9 cellular contexts compared by ENCODE assay signal in genomic region chr1:202642619-202643291, GRCh38.
DNase-seq lines count a peak whose midpoint lies in the region; ATAC-seq and TF ChIP-seq lines count a peak whose summit lies in the region.
"Had no signal": no experiment of that assay in that cellular context is flagged by ENCODE, and none has a peak within 500 bp of the region (broad histone marks: within the 10 kb centered on the region; RNA-seq: fewer than 3 reads in every experiment).

No MANE protein-coding gene starts in this region.

- H3K4me3 ChIP-seq in breast epithelium, result peak overlapping the region; percentile 14 to 72 (median 48)
- peak overlapping the region; percentile 49 for H3K4me3 ChIP-seq in effector memory CD4-positive, alpha-beta T cell (ENCODE audit: insufficient read depth, low read depth, low read length, poor library complexity, severe bottlenecking)
- H3K4me3 ChIP-seq in uterus, result peak overlapping the region; percentile 26 to 35
- peak overlapping the region in 1 of 3 donors; percentile 26 for H3K4me3 ChIP-seq in thyroid gland (replicated peaks in 1 of 3)

- H3K27me3 ChIP-seq in breast epithelium (peaks cover 0 to 10% of the 10 kb centered on the region in 2 donors), uterus (peaks cover 0 to 6% of the 10 kb centered on the region in 2 donors), thyroid gland (peaks cover 13% of the 10 kb centered on the region)
- H3K27me3 ChIP-seq in effector memory CD4-positive, alpha-beta T cell (replicated peaks; ENCODE audit: control insufficient read depth, insufficient read depth, low read length, poor library complexity, severe bottlenecking), result peaks cover 31% of the 10 kb centered on the region

- no peak overlapping the region for H3K27ac ChIP-seq in breast epithelium
- H3K27ac ChIP-seq in effector memory CD4-positive, alpha-beta T cell (ENCODE audit: insufficient read depth, low read length, poor library complexity, severe bottlenecking), result no peak overlapping the region
- H3K27ac ChIP-seq in uterus, result no peak overlapping the region
- H3K27ac ChIP-seq in thyroid gland, result no peak overlapping the region

- 1 to 2% methylated on average over 34 to 41 of the region's 58 CpGs for WGBS in thyroid gland, 2 donors

- H3K36me3 ChIP-seq in breast epithelium, result no peaks in the 10 kb centered on the region
- no peaks in the 10 kb centered on the region for H3K36me3 ChIP-seq in effector memory CD4-positive, alpha-beta T cell (ENCODE audit: control insufficient read depth, insufficient read depth, low read length)
- H3K36me3 ChIP-seq in uterus, result no peaks in the 10 kb centered on the region
- H3K36me3 ChIP-seq in thyroid gland, result no peaks in the 10 kb centered on the region

- no TSS peak for BruUV-seq in MCF 10A (replicated peaks; lab: Mats Ljungman, UMichigan)

- H3K4me1 ChIP-seq in breast epithelium (peaks cover 0 to 5% of the 10 kb centered on the region in 2 donors), uterus (peaks cover 0 to 13% of the 10 kb centered on the region in 2 donors), thyroid gland (peaks cover 7 to 20% of the 10 kb centered on the region in 2 donors)
- peaks cover 18% of the 10 kb centered on the region for H3K4me1 ChIP-seq in effector memory CD4-positive, alpha-beta T cell (ENCODE audit: control insufficient read depth, insufficient read depth, low read length, poor library complexity, severe bottlenecking)

- DNase-seq in breast epithelium (ENCODE audit: low spot score in 2 of 2) (no peak), MCF 10A (ENCODE audit: unreplicated experiment) (no peak), uterus (no peak), kidney glomerular epithelial cell (lab: John Stamatoyannopoulos, UW) (no peak), thyroid gland (no peak), NCI-H526 treated with DMSO at 0.1 percent for 48 hours (lab: John Stamatoyannopoulos, UW) (no peak)
- no peak for DNase-seq in effector memory CD4-positive, alpha-beta T cell
- DNase-seq in naive thymus-derived CD8-positive, alpha-beta T cell, result peak in 1 of 10 donors; percentile 10
- DNase-seq: DMS79 had no signal

- intact Hi-C loops in breast epithelium (cut with DNase I; ENCODE audit: low total_unique reads), result no loop called here
- intact Hi-C loops in MCF 10A (cut with micrococcal nuclease), result no loop called here
- intact Hi-C loops in uterus (cut with DNase I; ENCODE audit: low total_unique reads), result no loop called here
- intact Hi-C loops in thyroid gland (cut with DNase I), result no loop called here

- CTCF ChIA-PET in MCF 10A (lab: Yijun Ruan, JAX), result no interaction called here

- H3K27me3 Mint-ChIP-seq in MCF 10A (ENCODE audit: insufficient read depth, unreplicated experiment), result peaks cover 100% of the 10 kb centered on the region
- H3K27me3 Mint-ChIP-seq in naive thymus-derived CD8-positive, alpha-beta T cell, result peaks cover 42 to 95% (median 63%) of the 10 kb centered on the region in 5 donors

- TF ChIP-seq CTCF in breast epithelium (IDR thresholded peaks at IDR 0.05) (no peak), MCF 10A (IDR thresholded peaks at IDR 0.05; ENCODE audit: unreplicated experiment) (no peak), uterus (IDR thresholded peaks at IDR 0.05) (no peak), thyroid gland (IDR thresholded peaks at IDR 0.05) (no peak)

- no peak overlapping the region for H3K27ac Mint-ChIP-seq in MCF 10A (ENCODE audit: low read depth, unreplicated experiment)
- peak overlapping the region in 1 of 10 donors; percentile 47 for H3K27ac Mint-ChIP-seq in naive thymus-derived CD8-positive, alpha-beta T cell

- TF ChIP-seq POLR2A in breast epithelium (IDR thresholded peaks at IDR 0.05) (no peak), uterus (IDR thresholded peaks at IDR 0.05) (no peak), thyroid gland (IDR thresholded peaks at IDR 0.05) (no peak)

- no peaks in the 10 kb centered on the region for H3K9me3 Mint-ChIP-seq in MCF 10A (ENCODE audit: unreplicated experiment)
- H3K9me3 Mint-ChIP-seq in naive thymus-derived CD8-positive, alpha-beta T cell, result peaks cover 0 to 2% (median 0%) of the 10 kb centered on the region in 9 donors

- peak; percentile 30 to 40 for ATAC-seq in naive thymus-derived CD8-positive, alpha-beta T cell

- H3K36me3 Mint-ChIP-seq in MCF 10A (ENCODE audit: insufficient read depth, unreplicated experiment), result no peaks in the 10 kb centered on the region
- H3K36me3 Mint-ChIP-seq in naive thymus-derived CD8-positive, alpha-beta T cell, result peaks cover 0 to 2% (median 0%) of the 10 kb centered on the region in 3 donors

- no peaks in the 10 kb centered on the region for H3K4me1 Mint-ChIP-seq in MCF 10A (ENCODE audit: insufficient read depth, unreplicated experiment)
- peaks cover 7 to 36% (median 29%) of the 10 kb centered on the region in 4 donors for H3K4me1 Mint-ChIP-seq in naive thymus-derived CD8-positive, alpha-beta T cell

- POLR2A ChIA-PET in MCF 10A (lab: Yijun Ruan, JAX), result no interaction called here
- POLR2A ChIA-PET in naive thymus-derived CD8-positive, alpha-beta T cell (lab: Charles Lee), result no interaction called here

- H3K9me3 ChIP-seq in breast epithelium, result no peaks in the 10 kb centered on the region
- H3K9me3 ChIP-seq in effector memory CD4-positive, alpha-beta T cell (ENCODE audit: control insufficient read depth, low read length), result no peaks in the 10 kb centered on the region
- no peaks in the 10 kb centered on the region for H3K9me3 ChIP-seq in uterus
- H3K9me3 ChIP-seq in thyroid gland, result no peaks in the 10 kb centered on the region

- no peak overlapping the region for H3K4me3 Mint-ChIP-seq in MCF 10A (ENCODE audit: unreplicated experiment)
- peak overlapping the region; percentile 63 to 84 (median 76) for H3K4me3 Mint-ChIP-seq in naive thymus-derived CD8-positive, alpha-beta T cell
